ENCODE assay signal across 8 cellular contexts in genomic region chr2:170973225-170973491, GRCh38. TPM values are rescaled to one million over a fixed set of nuclear protein-coding genes. Genes with fewer than 3 reads are reported as not detected.
A peak's percentile ranks its signal among the peaks of the same experiment; 100 is the strongest.
DNase-seq lines count a peak whose midpoint lies in the region; ATAC-seq and TF ChIP-seq lines count a peak whose summit lies in the region.

No MANE protein-coding gene starts in this region.

- POLR2A ChIA-PET in PC-9 (lab: Charles Lee; ENCODE audit: unreplicated experiment): no interaction called here

- WGBS in trophoblast cell (ENCODE audit: extremely low coverage, insufficient coverage, insufficient read length): no CpG with 5 or more reads among the region's 12 CpGs

- H3K9ac ChIP-seq in trophoblast cell (ENCODE audit: low read length): peak overlapping the region; percentile 3

- BruUV-seq in PC-9 (replicated peaks; lab: Mats Ljungman, UMichigan): no TSS peak

- no peak overlapping the region for H2BK12ac ChIP-seq in trophoblast cell (ENCODE audit: low read length)

- H3K18ac ChIP-seq in trophoblast cell (ENCODE audit: low read length): no peak overlapping the region

- H3K79me1 ChIP-seq in trophoblast cell (ENCODE audit: low read length): peaks cover 6% of the 10 kb centered on the region

- H3K27ac ChIP-seq in PC-9 (no peak overlapping the region), epithelial cell of prostate (peak overlapping the region; percentile 3), trophoblast cell (ENCODE audit: low read depth, low read length) (no peak overlapping the region)

- H3K79me2 ChIP-seq in PC-9 (ENCODE audit: low read depth): no peaks in the 10 kb centered on the region
- H3K79me2 ChIP-seq in trophoblast cell (ENCODE audit: control insufficient read depth, insufficient read depth, low read length, poor library complexity): no peaks in the 10 kb centered on the region

- no peaks in the 10 kb centered on the region for H4K20me1 ChIP-seq in PC-9 (ENCODE audit: insufficient read depth)

- CTCF ChIA-PET in PC-9 (lab: Charles Lee): interaction anchor here (0.6 to 1.9 kb wide), 2 partner anchors 437 to 443 kb away, joined by 3 to 5 read pairs; no protein-coding TSS in a partner anchor

- no peak overlapping the region for H4K12ac ChIP-seq in trophoblast cell (ENCODE audit: low read depth, low read length)

- DNase-seq in GM06990 (ENCODE audit: extremely low read depth, insufficient read length) (no peak), PC-9 (no peak), epithelial cell of prostate (ENCODE audit: low read depth, low spot score) (no peak), trophoblast cell (no peak), NCI-H1694 (lab: John Stamatoyannopoulos, UW) (no peak), cortex of kidney (lab: John Stamatoyannopoulos, UW) (no peak)

- peaks cover 5% of the 10 kb centered on the region; the same call in 1 of the 2 replicates for H3K4me1 ChIP-seq in PC-9 (replicated peaks; ENCODE audit: insufficient read depth)
- peaks cover 13 to 16% of the 10 kb centered on the region in 2 experiments for H3K4me1 ChIP-seq in trophoblast cell (ENCODE audit: control insufficient read depth in 1 of 2, insufficient read depth in 2 of 2, low read length in 2 of 2)

- no peak overlapping the region for H3K14ac ChIP-seq in trophoblast cell (ENCODE audit: low read length)

- H3K23ac ChIP-seq in trophoblast cell (ENCODE audit: low read length): no peak overlapping the region

- H3F3A ChIP-seq in PC-9 (ENCODE audit: insufficient read depth, low read depth): peaks cover 34% of the 10 kb centered on the region

- intact Hi-C loops in PC-9 (cut with micrococcal nuclease; ENCODE audit: unreplicated experiment): loop anchor here (1.0 to 10.0 kb wide), 10 partner anchors 44 to 1132 kb away; partner anchors contain the start of genes CYBRD1, DCAF17, DLX2 and GORASP2

- H2BK5ac ChIP-seq in trophoblast cell (ENCODE audit: low read depth, low read length, poor library complexity): no peak overlapping the region

- H4K91ac ChIP-seq in trophoblast cell (ENCODE audit: low read depth, low read length): no peak overlapping the region

- ATAC-seq in HG03025 (IDR thresholded peaks at IDR 0.05; ENCODE audit: low FRiP score, unreplicated experiment) (no peak), HG03280 (IDR thresholded peaks at IDR 0.05; ENCODE audit: unreplicated experiment) (no peak)

- no peak overlapping the region for H2BK120ac ChIP-seq in trophoblast cell (ENCODE audit: insufficient read depth, low read length, poor library complexity)

- no peak overlapping the region for H4K8ac ChIP-seq in trophoblast cell (ENCODE audit: low read depth, low read length)

- H3K9me3 ChIP-seq in PC-9 (ENCODE audit: insufficient read depth, low read depth) (no peaks in the 10 kb centered on the region), trophoblast cell (ENCODE audit: insufficient read depth, low read depth, low read length) (no peaks in the 10 kb centered on the region)

- no peaks in the 10 kb centered on the region for H3K27me3 ChIP-seq in GM06990 (replicated peaks; ENCODE audit: control insufficient read depth, insufficient read depth, low read length)
- no peaks in the 10 kb centered on the region for H3K27me3 ChIP-seq in PC-9 (ENCODE audit: insufficient read depth, low read depth)
- H3K27me3 ChIP-seq in trophoblast cell (ENCODE audit: insufficient read depth, low read length): no peaks in the 10 kb centered on the region

- no peak overlapping the region for H2AK5ac ChIP-seq in trophoblast cell (ENCODE audit: low read length)

- no peak overlapping the region for H3K4ac ChIP-seq in trophoblast cell (ENCODE audit: low read depth, low read length)

- peak overlapping the region; percentile 32; the same call in 1 of the 2 replicates for H2AFZ ChIP-seq in PC-9
- H2AFZ ChIP-seq in trophoblast cell (ENCODE audit: insufficient read depth, low read length, poor library complexity): peak overlapping the region; percentile 20

- no peaks in the 10 kb centered on the region; the same call in none of the 2 replicates for H3K36me3 ChIP-seq in GM06990 (ENCODE audit: control insufficient read depth, insufficient read depth, low read length)
- H3K36me3 ChIP-seq in PC-9 (ENCODE audit: low read depth): 0 out of 2 replicates have a peak, but pooled peaks cover under 1% of the 10 kb centered on the region
- H3K36me3 ChIP-seq in trophoblast cell (ENCODE audit: control insufficient read depth in 1 of 2, insufficient read depth in 2 of 2, low read length in 2 of 2): peaks cover 3 to 9% of the 10 kb centered on the region in 2 experiments

- H3K4me2 ChIP-seq in PC-9 (peak overlapping the region; percentile 83), trophoblast cell (ENCODE audit: low read length) (peak overlapping the region; percentile 89)

- H3K4me3 ChIP-seq in GM06990 (replicated peaks; ENCODE audit: low read depth, low read length) (peak overlapping the region; percentile 41), PC-9 (peak overlapping the region; percentile 70; the same call in 1 of the 2 replicates), trophoblast cell (ENCODE audit: low read depth, low read length) (no peak overlapping the region)

- TF ChIP-seq CTCF in GM06990 (IDR thresholded peaks at IDR 0.05; ENCODE audit: insufficient read depth, low read length, poor library complexity, severe bottlenecking): no peak
- no peak for TF ChIP-seq CTCF in PC-9 (conservative IDR thresholded peaks at IDR 0.05)

- no peaks in the 10 kb centered on the region for H3K9me2 ChIP-seq in PC-9 (ENCODE audit: insufficient read depth)

RNA-seq across cellular contexts. Expression of gene GORASP2, which starts 44.1 kb away (rescaled TPM):
- total RNA-seq in PC-9 (2021): 74.7 and 110 TPM in 2 replicates
- polyA plus RNA-seq in trophoblast cell (2013): 158 and 169 TPM in 2 replicates
